ENCODE assay signal across 1 cellular context in genomic region chr6:63573899-63574553, GRCh38.
A peak's percentile ranks its signal among the peaks of the same experiment; 100 is the strongest.
TF ChIP-seq lines count a peak whose summit lies in the region.

No MANE protein-coding gene starts in this region.

TF ChIP-seq in HEK293, 187 proteins besides CTCF, POLR2A, EP300 and RAD21 (continued from another document and continues in another):
- TF ChIP-seq ZBTB26 (tag by site-specific recombination; optimal IDR thresholded peaks at IDR 0.05), result no peak
- no peak for TF ChIP-seq ZNF433 (tag by site-specific recombination; IDR thresholded peaks at IDR 0.05; ENCODE audit: low read depth)
- TF ChIP-seq ZNF843 (tag by site-specific recombination; IDR thresholded peaks at IDR 0.05), result no peak; the same call in 1 of the 2 replicates
- no peak for TF ChIP-seq ZNF449 (tag by site-specific recombination; IDR thresholded peaks at IDR 0.05)
- no peak for TF ChIP-seq ZNF704 (tag by site-specific recombination; IDR thresholded peaks at IDR 0.05)
- no peak for TF ChIP-seq ZNF274 (IDR thresholded peaks at IDR 0.05; ENCODE audit: low read length)
- no peak for TF ChIP-seq ZNF274 (tag by site-specific recombination; IDR thresholded peaks at IDR 0.05; ENCODE audit: borderline replicate concordance)
- no peak for TF ChIP-seq ZBTB48 (tag by site-specific recombination; IDR thresholded peaks at IDR 0.05)
- no peak for TF ChIP-seq ZNF155 (tag by site-specific recombination; IDR thresholded peaks at IDR 0.05)
- TF ChIP-seq KLF1 (tag by site-specific recombination; IDR thresholded peaks at IDR 0.05), result no peak
- no peak for TF ChIP-seq ZNF211 (tag by site-specific recombination; IDR thresholded peaks at IDR 0.05; ENCODE audit: low read depth)
- TF ChIP-seq ZNF391 (tag by site-specific recombination; IDR thresholded peaks at IDR 0.05; ENCODE audit: borderline replicate concordance, low read depth), result no peak
- no peak for TF ChIP-seq REST (tag by site-specific recombination; IDR thresholded peaks at IDR 0.05)
- no peak for TF ChIP-seq ZNF776 (tag by site-specific recombination; IDR thresholded peaks at IDR 0.05; ENCODE audit: borderline replicate concordance)
- TF ChIP-seq ZNF19 (tag by site-specific recombination; IDR thresholded peaks at IDR 0.05; ENCODE audit: low read depth), result no peak
- no peak for TF ChIP-seq ZFP41 (tag by site-specific recombination; IDR thresholded peaks at IDR 0.05; ENCODE audit: borderline replicate concordance)
- no peak for TF ChIP-seq ZNF26 (tag by site-specific recombination; IDR thresholded peaks at IDR 0.05)
- no peak for TF ChIP-seq ZNF324 (tag by site-specific recombination; IDR thresholded peaks at IDR 0.05)
- no peak for TF ChIP-seq ZNF423 (tag by site-specific recombination; IDR thresholded peaks at IDR 0.05)
- TF ChIP-seq OVOL3 (tag by site-specific recombination; IDR thresholded peaks at IDR 0.05), result no peak
- no peak for TF ChIP-seq BCL11B (tag by site-specific recombination; IDR thresholded peaks at IDR 0.05; ENCODE audit: low read depth)
- TF ChIP-seq ZNF747 (tag by site-specific recombination; IDR thresholded peaks at IDR 0.05), result no peak
- TF ChIP-seq ZEB2 (tag by site-specific recombination; IDR thresholded peaks at IDR 0.05), result peak; percentile 55; the same call in 1 of the 2 replicates
- no peak for TF ChIP-seq SP7 (tag by site-specific recombination; IDR thresholded peaks at IDR 0.05)
- peak; percentile 10; the same call in 1 of the 2 replicates for TF ChIP-seq ZNF2 (tag by site-specific recombination; IDR thresholded peaks at IDR 0.05)
- TF ChIP-seq ZNF16 (tag by site-specific recombination; IDR thresholded peaks at IDR 0.05; ENCODE audit: low read depth), result no peak
- no peak for TF ChIP-seq ZNF670 (tag by site-specific recombination; IDR thresholded peaks at IDR 0.05; ENCODE audit: low read depth)
- no peak for TF ChIP-seq ZNF473 (tag by site-specific recombination; IDR thresholded peaks at IDR 0.05)
- 0 out of 2 replicates have a peak, but pooled peaks have one; percentile 34 for TF ChIP-seq ZNF335 (tag by site-specific recombination; conservative IDR thresholded peaks at IDR 0.05)
- TF ChIP-seq ZNF488 (tag by site-specific recombination; IDR thresholded peaks at IDR 0.05), result no peak
- no peak for TF ChIP-seq ZNF560 (tag by site-specific recombination; IDR thresholded peaks at IDR 0.05; ENCODE audit: borderline replicate concordance)
- peak; percentile 38; the same call in 1 of the 2 replicates for TF ChIP-seq ZFHX2 (tag by site-specific recombination; conservative IDR thresholded peaks at IDR 0.05)
- TF ChIP-seq HOXD13 (CRISPR knock-in tag; IDR thresholded peaks at IDR 0.05; ENCODE audit: borderline replicate concordance), result no peak
- TF ChIP-seq REPIN1 (tag by site-specific recombination; IDR thresholded peaks at IDR 0.05; ENCODE audit: low read depth), result no peak
- no peak for TF ChIP-seq SP2 (tag by site-specific recombination; IDR thresholded peaks at IDR 0.05)
- no peak for TF ChIP-seq EGR2 (tag by site-specific recombination; IDR thresholded peaks at IDR 0.05; ENCODE audit: low read depth)
- TF ChIP-seq ZNF513 (tag by site-specific recombination; IDR thresholded peaks at IDR 0.05), result no peak
- no peak for TF ChIP-seq ZNF645 (tag by site-specific recombination; IDR thresholded peaks at IDR 0.05)
- TF ChIP-seq ZBTB1 (tag by site-specific recombination; IDR thresholded peaks at IDR 0.05), result no peak
- 0 out of 2 replicates have a peak, but pooled peaks have one; percentile 3 for TF ChIP-seq HIC1 (tag by site-specific recombination; IDR thresholded peaks at IDR 0.05)
- TF ChIP-seq ZNF514 (tag by site-specific recombination; IDR thresholded peaks at IDR 0.05), result no peak
- no peak for TF ChIP-seq ZNF132 (tag by site-specific recombination; IDR thresholded peaks at IDR 0.05; ENCODE audit: borderline replicate concordance)
- peak; percentile 48; the same call in 1 of the 2 replicates for TF ChIP-seq ZBTB17 (tag by site-specific recombination; IDR thresholded peaks at IDR 0.05)
- TF ChIP-seq HOXA7 (CRISPR knock-in tag; IDR thresholded peaks at IDR 0.05; ENCODE audit: borderline replicate concordance), result no peak
- TF ChIP-seq ZNF501 (tag by site-specific recombination; IDR thresholded peaks at IDR 0.05), result peak; percentile 27; the same call in 1 of the 2 replicates
- TF ChIP-seq KLF9 (tag by site-specific recombination; IDR thresholded peaks at IDR 0.05; ENCODE audit: low read depth), result peak; percentile 12; the same call in 1 of the 2 replicates
- TF ChIP-seq ZNF140 (tag by site-specific recombination; IDR thresholded peaks at IDR 0.05), result no peak
- no peak for TF ChIP-seq ZBTB21 (tag by site-specific recombination; IDR thresholded peaks at IDR 0.05)
- TF ChIP-seq TRIM28 (IDR thresholded peaks at IDR 0.05; ENCODE audit: borderline replicate concordance, low read length), result peak; percentile 92
- no peak for TF ChIP-seq BCL6B (tag by site-specific recombination; IDR thresholded peaks at IDR 0.05)
- TF ChIP-seq ZNF354C (tag by site-specific recombination; IDR thresholded peaks at IDR 0.05; ENCODE audit: borderline replicate concordance, low read depth), result no peak
- no peak; the same call in 1 of the 2 replicates for TF ChIP-seq MZF1 (tag by site-specific recombination; IDR thresholded peaks at IDR 0.05; ENCODE audit: borderline replicate concordance)
- no peak for TF ChIP-seq ZNF677 (tag by site-specific recombination; IDR thresholded peaks at IDR 0.05)
- no peak for TF ChIP-seq MEIS1 (CRISPR knock-in tag; IDR thresholded peaks at IDR 0.05; ENCODE audit: borderline replicate concordance)
- TF ChIP-seq SETDB1 (IDR thresholded peaks at IDR 0.05; ENCODE audit: insufficient read length, low read length), result peak; percentile 86
